18 cellular contexts compared by ENCODE assay signal in the genomic region with DNA sequence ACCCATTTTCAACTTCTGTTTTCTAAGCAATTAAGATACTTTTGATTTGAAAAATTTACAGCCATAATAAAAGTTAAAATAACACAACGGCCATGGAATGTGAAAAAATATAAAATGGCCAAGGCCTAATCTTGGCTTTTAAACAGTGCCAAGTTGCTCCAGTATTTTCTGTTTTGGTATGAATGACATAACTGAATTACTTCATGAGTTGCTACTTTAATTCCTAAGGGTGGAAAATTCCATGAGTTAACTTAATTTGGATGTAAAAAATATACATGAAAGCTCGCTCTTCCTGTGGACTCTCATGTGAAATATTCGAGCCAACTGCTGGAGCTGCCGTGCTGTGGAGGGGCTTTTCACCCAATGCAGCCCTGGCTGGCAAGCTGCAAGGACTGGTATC.
A peak's percentile ranks its signal among the peaks of the same experiment; 100 is the strongest.
DNase-seq lines count a peak whose midpoint lies in the region; ATAC-seq and TF ChIP-seq lines count a peak whose summit lies in the region.
"Had no signal": no experiment of that assay in that cellular context is flagged by ENCODE, and none has a peak within 500 bp of the region (broad histone marks: within the 10 kb centered on the region; RNA-seq: fewer than 3 reads in every experiment).

No MANE protein-coding gene starts in this region.

- H3K9ac ChIP-seq in skeletal muscle satellite cell (ENCODE audit: low read depth, low read length): no peak overlapping the region

- no peaks in the 10 kb centered on the region for H3K27me3 Mint-ChIP-seq in naive thymus-derived CD4-positive, alpha-beta T cell
- H3K27me3 Mint-ChIP-seq: natural killer cell treated with Interleukin-12 subunit alpha and Interleukin-12 subunit beta and Interleukin-15 and Interleukin-18, amount 100 ng/mL, for 72 hours had no signal

- peaks cover 0 to 61% (median 18%) of the 10 kb centered on the region in 9 donors for H3K36me3 ChIP-seq in heart left ventricle
- H3K36me3 ChIP-seq in left ventricle myocardium inferior: peaks cover 3% of the 10 kb centered on the region
- no peaks in the 10 kb centered on the region for H3K36me3 ChIP-seq in skeletal muscle satellite cell (ENCODE audit: insufficient read depth, low read length)
- H3K36me3 ChIP-seq in naive thymus-derived CD4-positive, alpha-beta T cell (ENCODE audit: control insufficient read depth in 2 of 3, insufficient read depth in 3 of 3, low read length in 3 of 3): no peaks in the 10 kb centered on the region
- H3K36me3 ChIP-seq: left lung had no signal

- CTCF ChIA-PET in naive thymus-derived CD4-positive, alpha-beta T cell (lab: Charles Lee): no interaction called here

- WGBS in heart left ventricle, 4 donors: 47 to 64% (median 59%) methylated on average over 4 of the region's 4 CpGs

- H3K27ac Mint-ChIP-seq in naive thymus-derived CD4-positive, alpha-beta T cell: no peak overlapping the region
- H3K27ac Mint-ChIP-seq: CD4-positive, CD25-positive, alpha-beta regulatory T cell; natural killer cell treated with Interleukin-12 subunit alpha and Interleukin-12 subunit beta and Interleukin-15 and Interleukin-18, amount 100 ng/mL, for 72 hours had no signal

- H3K9me3 Mint-ChIP-seq in naive thymus-derived CD4-positive, alpha-beta T cell: no peaks in the 10 kb centered on the region
- H3K9me3 Mint-ChIP-seq: natural killer cell treated with Interleukin-12 subunit alpha and Interleukin-12 subunit beta and Interleukin-15 and Interleukin-18, amount 100 ng/mL, for 72 hours had no signal

- DNase-seq in heart left ventricle (peak in 1 of 5 donors; percentile 23), cardiac septum (ENCODE audit: low spot score) (no peak), left ventricle myocardium inferior (no peak), HT-29 (ENCODE audit: low spot score) (no peak), HuH-7.5 (ENCODE audit: low spot score) (no peak), DMS53 (lab: John Stamatoyannopoulos, UW) (no peak)
- DNase-seq in naive thymus-derived CD4-positive, alpha-beta T cell: no peak
- DNase-seq: 8988T; activated CD4-positive, alpha-beta T cell treated with anti-CD3 and anti-CD28 coated beads, Interleukin-2, amount 50 U/mL, for 1 hour; activated T-cell treated with anti-CD3 and anti-CD28 coated beads, Interleukin-2, amount 50 U/mL, for 48 hours; CD4-positive, CD25-positive, alpha-beta regulatory T cell; left lung; NCI-H1092; stimulated activated CD4-positive, alpha-beta T cell treated with anti-CD3 and anti-CD28 coated beads, Interleukin-4, amount 100 ng/mL, for 1 hour had no signal

- H3K9me3 ChIP-seq in heart left ventricle (no peaks in the 10 kb centered on the region), left ventricle myocardium inferior (replicated peaks) (no peaks in the 10 kb centered on the region), skeletal muscle satellite cell (replicated peaks; ENCODE audit: low read length) (no peaks in the 10 kb centered on the region)
- no peaks in the 10 kb centered on the region for H3K9me3 ChIP-seq in naive thymus-derived CD4-positive, alpha-beta T cell (ENCODE audit: control insufficient read depth in 2 of 3, low read length in 3 of 3)
- H3K9me3 ChIP-seq: left lung, SJSA1 had no signal

- H3K27me3 ChIP-seq in heart left ventricle: no peaks in the 10 kb centered on the region
- H3K27me3 ChIP-seq in left ventricle myocardium inferior (ENCODE audit: low read depth): no peaks in the 10 kb centered on the region
- H3K27me3 ChIP-seq in skeletal muscle satellite cell (ENCODE audit: control insufficient read depth, insufficient read depth, low read length): no peaks in the 10 kb centered on the region
- H3K27me3 ChIP-seq in naive thymus-derived CD4-positive, alpha-beta T cell (ENCODE audit: control insufficient read depth in 2 of 2, insufficient read depth in 2 of 2, low read length in 2 of 2): no peaks in the 10 kb centered on the region
- H3K27me3 ChIP-seq: left lung, SJSA1 had no signal

- H3K27ac ChIP-seq in heart left ventricle (peak overlapping the region; percentile 49 to 82 (median 76)), left ventricle myocardium inferior (replicated peaks) (peak overlapping the region; percentile 88)
- H3K27ac ChIP-seq in naive thymus-derived CD4-positive, alpha-beta T cell (ENCODE audit: low read depth, low read length): no peak overlapping the region
- H3K27ac ChIP-seq: SJSA1 had no signal

- POLR2A ChIA-PET in naive thymus-derived CD4-positive, alpha-beta T cell (lab: Charles Lee): no interaction called here

- TF ChIP-seq CTCF in heart left ventricle (IDR thresholded peaks at IDR 0.05) (no peak), left ventricle myocardium inferior (IDR thresholded peaks at IDR 0.05; ENCODE audit: borderline replicate concordance) (no peak)

- H3K4me1 Mint-ChIP-seq in naive thymus-derived CD4-positive, alpha-beta T cell: peaks cover 0 to 7% (median 0%) of the 10 kb centered on the region in 7 donors
- H3K4me1 Mint-ChIP-seq: CD4-positive, CD25-positive, alpha-beta regulatory T cell had no signal

- peaks cover 11 to 90% (median 66%) of the 10 kb centered on the region in 12 donors for H3K4me1 ChIP-seq in heart left ventricle
- H3K4me1 ChIP-seq in left ventricle myocardium inferior: peaks cover 88% of the 10 kb centered on the region
- peaks cover 37% of the 10 kb centered on the region for H3K4me1 ChIP-seq in skeletal muscle satellite cell (ENCODE audit: control insufficient read depth, insufficient read depth, low read length)
- H3K4me1 ChIP-seq in naive thymus-derived CD4-positive, alpha-beta T cell (ENCODE audit: control insufficient read depth in 2 of 2, insufficient read depth in 2 of 2, low read length in 2 of 2): no peaks in the 10 kb centered on the region

- TF ChIP-seq POLR2A in heart left ventricle (IDR thresholded peaks at IDR 0.05): no peak

- no peaks in the 10 kb centered on the region for H3K36me3 Mint-ChIP-seq in naive thymus-derived CD4-positive, alpha-beta T cell
- H3K36me3 Mint-ChIP-seq: CD4-positive, CD25-positive, alpha-beta regulatory T cell; natural killer cell treated with Interleukin-12 subunit alpha and Interleukin-12 subunit beta and Interleukin-15 and Interleukin-18, amount 100 ng/mL, for 72 hours had no signal

- peak in 1 of 4 donors; percentile 39 for ATAC-seq in heart left ventricle
- ATAC-seq in naive thymus-derived CD4-positive, alpha-beta T cell: no peak
- ATAC-seq: esophagus mucosa; natural killer cell treated with Interleukin-12 subunit alpha and Interleukin-12 subunit beta and Interleukin-15 and Interleukin-18, amount 100 ng/mL, for 72 hours had no signal

- H3K4me2 ChIP-seq in skeletal muscle satellite cell (ENCODE audit: low read length): peak overlapping the region; percentile 43

- intact Hi-C loops in heart left ventricle (cut with DNase I): loop anchor here in 2 of 10 donors (10.0 kb wide), 2 partner anchors 340 to 540 kb away; a partner anchor contains a TSS
- intact Hi-C loops in cardiac septum (cut with DNase I): no loop called here
- intact Hi-C loops in left ventricle myocardium inferior (cut with micrococcal nuclease): no loop called here
- intact Hi-C loops in naive thymus-derived CD4-positive, alpha-beta T cell (cut with micrococcal nuclease): no loop called here

- no peak overlapping the region for H3K4me3 Mint-ChIP-seq in naive thymus-derived CD4-positive, alpha-beta T cell
- H3K4me3 Mint-ChIP-seq: CD4-positive, CD25-positive, alpha-beta regulatory T cell; natural killer cell treated with Interleukin-12 subunit alpha and Interleukin-12 subunit beta and Interleukin-15 and Interleukin-18, amount 100 ng/mL, for 72 hours had no signal

- H3K4me3 ChIP-seq in heart left ventricle (peak overlapping the region in 2 of 12 donors; percentile 10 to 11), left ventricle myocardium inferior (no peak overlapping the region), skeletal muscle satellite cell (ENCODE audit: low read length) (no peak overlapping the region)
- H3K4me3 ChIP-seq in naive thymus-derived CD4-positive, alpha-beta T cell (ENCODE audit: low read length): no peak overlapping the region
- H3K4me3 ChIP-seq: left lung, SJSA1 had no signal
